In genomic region chr13:97226788-97227627, GRCh38 we compare ENCODE assay signal across 8 cellular contexts. TPM values are rescaled to one million over a fixed set of nuclear protein-coding genes. Genes with fewer than 3 reads are reported as not detected.
DNase-seq lines count a peak whose midpoint lies in the region; ATAC-seq, FAIRE-seq and TF ChIP-seq lines count a peak whose summit lies in the region.

No MANE protein-coding gene starts in this region.

- H4K20me1 ChIP-seq in K562 (replicated peaks; ENCODE audit: control insufficient read depth, insufficient read depth, low read length) = peaks cover 25% of the 10 kb centered on the region

- H2AFZ ChIP-seq in K562 (ENCODE audit: low read depth, low read length) = peak overlapping the region; percentile 77; the same call in 1 of the 2 replicates

- no peak; a peak in 1 of 6 replicates for TF ChIP-seq CTCF in K562 (IDR thresholded peaks at IDR 0.05 in 2 of 3, conservative IDR thresholded peaks at IDR 0.05 in 1 of 3; ENCODE audit: insufficient read depth in 2 of 3, low read depth in 1 of 3, low read length in 3 of 3)
- TF ChIP-seq CTCF in mucosa of descending colon (IDR thresholded peaks at IDR 0.05) = no peak

- H3K79me2 ChIP-seq in K562 (ENCODE audit: control insufficient read depth, insufficient read depth, low read length) = peaks cover 100% of the 10 kb centered on the region

- ATAC-seq in HG02678 (IDR thresholded peaks at IDR 0.05; ENCODE audit: unreplicated experiment) = peak; percentile 46
- peak; percentile 75 for ATAC-seq in K562
- peak; percentile 69 for ATAC-seq in mucosa of descending colon

- H3K36me3 ChIP-seq in NT2/D1 (ENCODE audit: insufficient read depth, insufficient read length, low read length) = no peaks in the 10 kb centered on the region
- no peaks in the 10 kb centered on the region; the same call in 2 of the 3 replicates for H3K36me3 ChIP-seq in K562 (ENCODE audit: control insufficient read depth, insufficient read depth, low read length)
- no peaks in the 10 kb centered on the region for H3K36me3 ChIP-seq in mucosa of descending colon (ENCODE audit: low read depth)
- peaks cover 56% of the 10 kb centered on the region for H3K36me3 ChIP-seq in MG63

- TF ChIP-seq POLR2A in K562 (conservative IDR thresholded peaks at IDR 0.05) = no peak

- TF ChIP-seq EP300 in K562 (IDR thresholded peaks at IDR 0.05; ENCODE audit: low read length) = peak; percentile 49; the same call in 1 of the 2 replicates

- FAIRE-seq in K562 (lab: Jason Lieb, UNC) = peak; percentile 58

- in situ Hi-C loops in K562 (cut with MboI) = no loop called here

- H3K4me2 ChIP-seq in K562 (ENCODE audit: insufficient read depth, low read length) = peak overlapping the region; percentile 86

- H3K9me1 ChIP-seq in K562 (ENCODE audit: control insufficient read depth, insufficient read depth, low read length) = no peaks in the 10 kb centered on the region

- no TSS peak for BruUV-seq in K562 (replicated peaks; lab: Mats Ljungman, UMichigan)

- H3K27me3 ChIP-seq in NT2/D1 (ENCODE audit: insufficient read depth, insufficient read length) (peaks cover 100% of the 10 kb centered on the region), K562 (ENCODE audit: control insufficient read depth in 2 of 2, insufficient read depth in 2 of 2, low read length in 2 of 2) (no peaks in the 10 kb centered on the region), MG63 (no peaks in the 10 kb centered on the region)

- CTCF ChIA-PET in K562 (lab: Yijun Ruan, JAX; ENCODE audit: low intra/inter-chr PET ratio) = no interaction called here

- H3K9ac ChIP-seq in NT2/D1 (ENCODE audit: insufficient read length, low read depth) (no peak overlapping the region), K562 (ENCODE audit: insufficient read depth in 1 of 2, low read depth in 2 of 2, low read length in 2 of 2) (peak overlapping the region; percentile 63 to 85; a peak in 3 of 4 replicates)

- H3K4me1 ChIP-seq in NT2/D1 (ENCODE audit: insufficient read depth, insufficient read length) (no peaks in the 10 kb centered on the region), K562 (replicated peaks in 1 of 2; ENCODE audit: control insufficient read depth in 2 of 2, insufficient read depth in 2 of 2, low read length in 2 of 2) (peaks cover 0 to 33% of the 10 kb centered on the region in 2 experiments; a peak in 4 of 5 replicates), mucosa of descending colon (ENCODE audit: low read depth) (peaks cover 33% of the 10 kb centered on the region)

- no peaks in the 10 kb centered on the region for H3K9me3 ChIP-seq in NT2/D1 (ENCODE audit: insufficient read depth, low read length)
- no peaks in the 10 kb centered on the region for H3K9me3 ChIP-seq in K562 (replicated peaks; ENCODE audit: control insufficient read depth, insufficient read depth, low read depth, low read length)
- no peaks in the 10 kb centered on the region for H3K9me3 ChIP-seq in mucosa of descending colon
- no peaks in the 10 kb centered on the region for H3K9me3 ChIP-seq in MG63

- DNase-seq in NCI-H2227 (lab: John Stamatoyannopoulos, UW; ENCODE audit: unreplicated experiment) (peak; percentile 5), NCI-H2227 treated with DMSO at 0.1 percent for 48 hours (lab: John Stamatoyannopoulos, UW) (no peak), NT2/D1 (ENCODE audit: low read depth, low spot score) (peak; percentile 49), K562 (ENCODE audit: extremely low read depth in 1 of 4, low spot score in 3 of 4) (peak in 3 of 4 experiments; percentile 12 to 76 (median 62)), mucosa of descending colon (peak; percentile 49 to 72 (median 51)), DMS53 (lab: John Stamatoyannopoulos, UW) (no peak), MG63 (no peak)

- no peak overlapping the region for H3K4me3 ChIP-seq in NT2/D1 (ENCODE audit: insufficient read length, low read depth)
- peak overlapping the region; percentile 63 for H3K4me3 ChIP-seq in K562
- H3K4me3 ChIP-seq in mucosa of descending colon = no peak overlapping the region
- H3K4me3 ChIP-seq in MG63 = no peak overlapping the region

- no peak for TF ChIP-seq RAD21 in K562 (CRISPR knock-in tag; conservative IDR thresholded peaks at IDR 0.05 in 1 of 2, IDR thresholded peaks at IDR 0.05 in 1 of 2)

- H3K27ac ChIP-seq in K562 (ENCODE audit: extremely low read depth, low read depth, low read length) = peak overlapping the region; percentile 81

- intact Hi-C loops in K562 (cut with micrococcal nuclease) = loop anchor here (5.0 to 10.0 kb wide), 2 partner anchors 115 to 208 kb away; partner anchors contain the start of gene RAP2A
- intact Hi-C loops in mucosa of descending colon (cut with DNase I, micrococcal nuclease) = loop anchor here in 1 of 2 donors (10.0 kb wide), 1 partner anchor 118 kb away; no protein-coding TSS in a partner anchor

- 0% methylated on average over 5 of the region's 6 CpGs for WGBS in K562 (ENCODE audit: insufficient coverage, low coverage, missing lambda C conversion rate)

- POLR2A ChIA-PET in K562 (lab: Yijun Ruan, JAX) = interaction anchor here (0.6 to 3.6 kb wide), 10 partner anchors 12 to 1924 kb away, joined by 3 to 15 read pairs (median 4); no protein-coding TSS in a partner anchor

TF ChIP-seq in K562, 482 proteins besides CTCF, POLR2A, EP300 and RAD21 (continues in another document):
- no peak for TF ChIP-seq FOXJ2 (tag; IDR thresholded peaks at IDR 0.05)
- no peak for TF ChIP-seq POLR2AphosphoS5 (IDR thresholded peaks at IDR 0.05; ENCODE audit: control insufficient read depth, insufficient read depth, low read depth, low read length)
- TF ChIP-seq RBM15 (IDR thresholded peaks at IDR 0.05; ENCODE audit: insufficient read depth, low read length) = no peak
- no peak for TF ChIP-seq ZNF586 (CRISPR knock-in tag; conservative IDR thresholded peaks at IDR 0.05)
- no peak for TF ChIP-seq ESRRA (IDR thresholded peaks at IDR 0.05; ENCODE audit: borderline replicate concordance, low read depth)
- no peak for TF ChIP-seq SLC30A9 (CRISPR knock-in tag; IDR thresholded peaks at IDR 0.05)
- no peak for TF ChIP-seq SNAPC5 (CRISPR knock-in tag; IDR thresholded peaks at IDR 0.05)
- peak; percentile 55; the same call in 1 of the 2 replicates for TF ChIP-seq SMARCE1 (IDR thresholded peaks at IDR 0.05)
- no peak for TF ChIP-seq NONO (IDR thresholded peaks at IDR 0.05; ENCODE audit: low read depth in 2 of 2, low read length in 1 of 2)
- no peak for TF ChIP-seq LCOR (CRISPR knock-in tag; IDR thresholded peaks at IDR 0.05)
- TF ChIP-seq RFX1 (IDR thresholded peaks at IDR 0.05) = no peak
- no peak for TF ChIP-seq FOS (IDR thresholded peaks at IDR 0.05; ENCODE audit: extremely low read depth, insufficient read length)
- TF ChIP-seq ASH1L (IDR thresholded peaks at IDR 0.05; ENCODE audit: borderline replicate concordance, low read depth, partially characterized antibody) = no peak
- no peak for TF ChIP-seq PBX2 (CRISPR knock-in tag; IDR thresholded peaks at IDR 0.05; ENCODE audit: low read depth)
- no peak for TF ChIP-seq PBX2 (tag; conservative IDR thresholded peaks at IDR 0.05; ENCODE audit: low read depth)

RNA-seq across cellular contexts. Expression of gene MBNL2, which starts 4.9 kb away (rescaled TPM):
- 15.8 and 50.2 TPM in 2 replicates for total RNA-seq in K562 (2011; cell fraction: chromatin; rRNA removed; ENCODE audit: low replicate concordance)
- total RNA-seq in K562 (2011; cell fraction: nucleolus; rRNA removed) = 6.8 and 9.1 TPM in 2 replicates
- total RNA-seq in K562 (2011; cell fraction: nucleoplasm; rRNA removed) = 14.8 and 18.3 TPM in 2 replicates
- total RNA-seq in K562 (2014; rRNA removed) (13.8 and 14.1 TPM in 2 replicates), K562 (2014; rRNA removed; fragmentation: Illumina TruSeq; extraction: Trizol) (22.8 and 26.7 TPM in 2 replicates), K562 (2015; rRNA removed; fragmentation: Illumina TruSeq; extraction: Trizol) (6.3 and 7.5 TPM in 2 replicates), K562 (2021) (22.0 and 24.8 TPM in 2 replicates), mucosa of descending colon (10 to 100 TPM; 41.0 to 75.1 (median 47.2) TPM)
- polyA plus RNA-seq in K562 (2011; rRNA removed) (14.7 and 16.8 TPM in 2 replicates), K562 (2014; fragmentation: Illumina TruSeq; extraction: Trizol) (18.2 and 19.6 TPM in 2 replicates), K562 (2014; fragmentation: Nextera tagmentation; extraction: Ambion mirVana) (10 to 100 TPM in 1 of 2 experiments, 1 to 10 TPM in 1; 7.0 to 10.5 TPM), K562 (2014; rRNA removed) (9.1 and 11.7 TPM in 2 replicates)
- 8.7 and 16.4 TPM in 2 replicates for polyA plus RNA-seq in K562 (2011; cell fraction: cytosol; rRNA removed)
- polyA plus RNA-seq in K562 (2011; cell fraction: nucleus; rRNA removed) = 14.1 and 16.0 TPM in 2 replicates
- polyA plus RNA-seq in K562 (2012) = 7.2 and 20.6 TPM in 2 replicates
- 63.7 and 74.2 TPM in 2 replicates for polyA minus RNA-seq in K562 (2011; rRNA and poly(A)+ RNA removed)
- 18.5 and 23.4 TPM in 2 replicates for polyA minus RNA-seq in K562 (2011; cell fraction: cytosol; rRNA and poly(A)+ RNA removed)
- polyA minus RNA-seq in K562 (2011; cell fraction: nucleus; rRNA and poly(A)+ RNA removed) = 16.4 and 39.1 TPM in 2 replicates
- total RNA-seq in MG63 (2014; rRNA removed; shearing (Covaris generic); ENCODE audit: low replicate concordance) = 28.6 and 37.7 TPM in 2 replicates

Comparison
In these comparisons a context has a peak if more than half of its experiments do, and no peak if none do; other contexts are left out.
1. DNase-seq: peak in NCI-H2227 (single experiment), NT2/D1 (single experiment), K562 (3 of 4) and mucosa of descending colon (3 of 3); none in NCI-H2227 treated with DMSO at 0.1 percent for 48 hours (single experiment), DMS53 (single experiment) and MG63 (single experiment).
2. Peak in every context shown above with its lines, with median percentiles within 50 percentile points of each other: ATAC-seq.